In genomic region chrX:24659106-24659505, GRCh38 we compare ENCODE assay signal across 23 cellular contexts. TPM values are rescaled to one million over a fixed set of nuclear protein-coding genes. Genes with fewer than 3 reads are reported as not detected.
"Had no signal": no experiment of that assay in that cellular context is flagged by ENCODE, and none has a peak within 500 bp of the region (broad histone marks: within the 10 kb centered on the region; RNA-seq: fewer than 3 reads in every experiment).

No MANE protein-coding gene starts in this region.

- H3K27me3 ChIP-seq: SJSA1 had no signal

- H3K27ac ChIP-seq: RWPE1, SJSA1, SK-N-MC had no signal

- FAIRE-seq: HepG2 had no signal

- H3K36me3 ChIP-seq: SJSA1 had no signal

- H3K4me1 ChIP-seq: SJSA1 had no signal

- DNase-seq: IMR-90, Karpas-422, KG1, MM.1S, NCI-H1092 treated with DMSO at 0.1 percent for 48 hours, NCI-H1436, NCI-H187, NCI-H2029, NCI-H2081 treated with DMSO at 0.1 percent for 48 hours, NCI-H2171, NCI-H226, NCI-H446, NCI-H510A, NCI-H524 treated with DMSO at 0.1 percent for 48 hours, PC-3, SIG-M5 had no signal

- ATAC-seq: HepG2, Panc1, PC-3 had no signal

- H3K9me3 ChIP-seq: SJSA1 had no signal

- H3K4me3 ChIP-seq: SJSA1, SK-N-MC had no signal

RNA-seq across cellular contexts. Expression of gene PCYT1B, which starts 12.0 kb away (rescaled TPM):
- total RNA-seq: HT1080, OCI-LY7, PC-3, SJSA1 had no signal
